1 cellular context compared by ENCODE assay signal in genomic region chr11:3408722-3409121, GRCh38.
TF ChIP-seq lines count a peak whose summit lies in the region.

No MANE protein-coding gene starts in this region.

TF ChIP-seq in GM12878, 131 proteins besides CTCF, POLR2A, EP300 and RAD21 (continued from another document):
- TF ChIP-seq, protein P1, sequence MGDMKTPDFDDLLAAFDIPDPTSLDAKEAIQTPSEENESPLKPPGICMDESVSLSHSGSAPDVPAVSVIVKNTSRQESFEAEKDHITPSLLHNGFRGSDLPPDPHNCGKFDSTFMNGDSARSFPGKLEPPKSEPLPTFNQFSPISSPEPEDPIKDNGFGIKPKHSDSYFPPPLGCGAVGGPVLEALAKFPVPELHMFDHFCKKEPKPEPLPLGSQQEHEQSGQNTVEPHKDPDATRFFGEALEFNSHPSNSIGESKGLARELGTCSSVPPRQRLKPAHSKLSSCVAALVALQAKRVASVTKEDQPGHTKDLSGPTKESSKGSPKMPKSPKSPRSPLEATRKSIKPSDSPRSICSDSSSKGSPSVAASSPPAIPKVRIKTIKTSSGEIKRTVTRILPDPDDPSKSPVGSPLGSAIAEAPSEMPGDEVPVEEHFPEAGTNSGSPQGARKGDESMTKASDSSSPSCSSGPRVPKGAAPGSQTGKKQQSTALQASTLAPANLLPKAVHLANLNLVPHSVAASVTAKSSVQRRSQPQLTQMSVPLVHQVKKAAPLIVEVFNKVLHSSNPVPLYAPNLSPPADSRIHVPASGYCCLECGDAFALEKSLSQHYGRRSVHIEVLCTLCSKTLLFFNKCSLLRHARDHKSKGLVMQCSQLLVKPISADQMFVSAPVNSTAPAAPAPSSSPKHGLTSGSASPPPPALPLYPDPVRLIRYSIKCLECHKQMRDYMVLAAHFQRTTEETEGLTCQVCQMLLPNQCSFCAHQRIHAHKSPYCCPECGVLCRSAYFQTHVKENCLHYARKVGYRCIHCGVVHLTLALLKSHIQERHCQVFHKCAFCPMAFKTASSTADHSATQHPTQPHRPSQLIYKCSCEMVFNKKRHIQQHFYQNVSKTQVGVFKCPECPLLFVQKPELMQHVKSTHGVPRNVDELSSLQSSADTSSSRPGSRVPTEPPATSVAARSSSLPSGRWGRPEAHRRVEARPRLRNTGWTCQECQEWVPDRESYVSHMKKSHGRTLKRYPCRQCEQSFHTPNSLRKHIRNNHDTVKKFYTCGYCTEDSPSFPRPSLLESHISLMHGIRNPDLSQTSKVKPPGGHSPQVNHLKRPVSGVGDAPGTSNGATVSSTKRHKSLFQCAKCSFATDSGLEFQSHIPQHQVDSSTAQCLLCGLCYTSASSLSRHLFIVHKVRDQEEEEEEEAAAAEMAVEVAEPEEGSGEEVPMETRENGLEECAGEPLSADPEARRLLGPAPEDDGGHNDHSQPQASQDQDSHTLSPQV (IDR thresholded peaks at IDR 0.05), result peak; percentile 33; the same call in 1 of the 2 replicates
- TF ChIP-seq SMC3 (IDR thresholded peaks at IDR 0.05; ENCODE audit: borderline replicate concordance, low read length), result peak; percentile 66
